In genomic region chr2:240832205-240832727, GRCh38 we compare ENCODE assay signal across 8 cellular contexts. TPM values are rescaled to one million over a fixed set of nuclear protein-coding genes. Genes with fewer than 3 reads are reported as not detected.
A peak's percentile ranks its signal among the peaks of the same experiment; 100 is the strongest.
DNase-seq lines count a peak whose midpoint lies in the region; ATAC-seq and TF ChIP-seq lines count a peak whose summit lies in the region.

No MANE protein-coding gene starts in this region.

- no peak overlapping the region for H3K27ac ChIP-seq in mammary epithelial cell (ENCODE audit: insufficient read depth, low read depth, low read length)

- H3K4me3 ChIP-seq in mammary epithelial cell (replicated peaks in 1 of 3; ENCODE audit: insufficient read depth in 1 of 3, low read depth in 2 of 3, low read length in 3 of 3): peak overlapping the region in 1 of 3 experiments; percentile 16

- POLR2A ChIA-PET in WTC11 (lab: Charles Lee): no interaction called here

- in situ Hi-C loops in GM13977 (cut with MboI; ENCODE audit: low pct_unique_long_range_greater_than_20kb, low sequenced_read_pairs, unreplicated experiment): loop anchor here (25.0 kb wide), 1 partner anchor 320 kb away; no protein-coding TSS in a partner anchor
- in situ Hi-C loops in mammary epithelial cell (cut with MboI; ENCODE audit: low sequenced_read_pairs in 2 of 2): loop anchor here (25.0 kb wide), 1 partner anchor 320 kb away; no protein-coding TSS in a partner anchor

- intact Hi-C loops in mammary epithelial cell (cut with micrococcal nuclease): no loop called here

- H3K36me3 ChIP-seq in mammary epithelial cell (ENCODE audit: insufficient read depth, low read length): no peaks in the 10 kb centered on the region

- H3K27ac Mint-ChIP-seq in WTC11: no peak overlapping the region

- peaks cover 5% of the 10 kb centered on the region for H3K27me3 ChIP-seq in mammary epithelial cell (ENCODE audit: insufficient read depth, low read length)

- dilution Hi-C loops in mammary epithelial cell (cut with HindIII; ENCODE audit: low sequenced_read_pairs): no loop called here

- TF ChIP-seq CTCF in GM13977 (IDR thresholded peaks at IDR 0.05; ENCODE audit: extremely low read depth, insufficient read depth, missing control alignments) (no peak), WTC11 (IDR thresholded peaks at IDR 0.05) (no peak), mammary epithelial cell (conservative IDR thresholded peaks at IDR 0.05 in 1 of 2, IDR thresholded peaks at IDR 0.05 in 1 of 2; ENCODE audit: extremely low read depth in 1 of 2, insufficient read depth in 1 of 2, low read depth in 1 of 2, low read length in 2 of 2) (no peak)

- H3K4me1 ChIP-seq in mammary epithelial cell (ENCODE audit: insufficient read depth, low read length): peaks cover 6% of the 10 kb centered on the region

- peaks cover 43% of the 10 kb centered on the region for H3K27me3 Mint-ChIP-seq in WTC11 (ENCODE audit: low read depth)

- H2AFZ ChIP-seq in mammary epithelial cell (ENCODE audit: low read depth, low read length): peak overlapping the region; percentile 62

- H3K9me3 ChIP-seq in mammary epithelial cell (replicated peaks; ENCODE audit: insufficient read depth, low read length): no peaks in the 10 kb centered on the region

- H3K4me2 ChIP-seq in mammary epithelial cell (ENCODE audit: insufficient read depth, low read depth, low read length): peak overlapping the region; percentile 65

- no peaks in the 10 kb centered on the region for H4K20me1 ChIP-seq in mammary epithelial cell (ENCODE audit: insufficient read depth, low read length)

- peak overlapping the region; percentile 86 for H3K4me3 Mint-ChIP-seq in WTC11

- no peaks in the 10 kb centered on the region for H3K9me3 Mint-ChIP-seq in WTC11

- DNase-seq in GM13977 (ENCODE audit: low spot score): peak; percentile 98
- DNase-seq in NCI-H2107 treated with DMSO at 0.1 percent for 48 hours (lab: John Stamatoyannopoulos, UW; ENCODE audit: unreplicated experiment): peak; percentile 59
- peak; percentile 99 for DNase-seq in WTC11 (ENCODE audit: low spot score)
- DNase-seq in mammary epithelial cell: peak; percentile 84
- DNase-seq in iPS-NIHi11 (ENCODE audit: low spot score): peak; percentile 98
- peak; percentile 44 for DNase-seq in smooth muscle cell of the brain vasculature (ENCODE audit: low read depth, low spot score)
- DNase-seq in NCI-H510A treated with DMSO at 0.1 percent for 48 hours (lab: John Stamatoyannopoulos, UW): no peak

- WGBS in mammary epithelial cell (ENCODE audit: low coverage, missing lambda C conversion rate): 16% methylated on average over 14 of the region's 54 CpGs

- CTCF ChIA-PET in WTC11 (lab: Charles Lee) (interaction anchor here (0.7 to 1.7 kb wide), 5 partner anchors 8 to 19 kb away, joined by 3 to 9 read pairs (median 4); partner anchors contain the start of gene KIF1A), mammary epithelial cell (lab: Charles Lee; ENCODE audit: low non-redundant PET) (no interaction called here)

- no TSS peak for BruUV-seq in mammary epithelial cell (replicated peaks; lab: Mats Ljungman, UMichigan)

- H3K4me1 Mint-ChIP-seq in WTC11: no peaks in the 10 kb centered on the region

- no peak overlapping the region for H3K9ac ChIP-seq in mammary epithelial cell (ENCODE audit: insufficient read depth, low read length)

- no peaks in the 10 kb centered on the region for H3K79me2 ChIP-seq in mammary epithelial cell (ENCODE audit: insufficient read depth, low read length)

- H3K36me3 Mint-ChIP-seq in WTC11: no peaks in the 10 kb centered on the region

- peak; percentile 83 for ATAC-seq in HG02973 (IDR thresholded peaks at IDR 0.05; ENCODE audit: unreplicated experiment)
- ATAC-seq in WTC11: peak; percentile 90

TF ChIP-seq in WTC11, 78 proteins besides CTCF, POLR2A, EP300 and RAD21 (continues in another document):
- TF ChIP-seq, protein P1, sequence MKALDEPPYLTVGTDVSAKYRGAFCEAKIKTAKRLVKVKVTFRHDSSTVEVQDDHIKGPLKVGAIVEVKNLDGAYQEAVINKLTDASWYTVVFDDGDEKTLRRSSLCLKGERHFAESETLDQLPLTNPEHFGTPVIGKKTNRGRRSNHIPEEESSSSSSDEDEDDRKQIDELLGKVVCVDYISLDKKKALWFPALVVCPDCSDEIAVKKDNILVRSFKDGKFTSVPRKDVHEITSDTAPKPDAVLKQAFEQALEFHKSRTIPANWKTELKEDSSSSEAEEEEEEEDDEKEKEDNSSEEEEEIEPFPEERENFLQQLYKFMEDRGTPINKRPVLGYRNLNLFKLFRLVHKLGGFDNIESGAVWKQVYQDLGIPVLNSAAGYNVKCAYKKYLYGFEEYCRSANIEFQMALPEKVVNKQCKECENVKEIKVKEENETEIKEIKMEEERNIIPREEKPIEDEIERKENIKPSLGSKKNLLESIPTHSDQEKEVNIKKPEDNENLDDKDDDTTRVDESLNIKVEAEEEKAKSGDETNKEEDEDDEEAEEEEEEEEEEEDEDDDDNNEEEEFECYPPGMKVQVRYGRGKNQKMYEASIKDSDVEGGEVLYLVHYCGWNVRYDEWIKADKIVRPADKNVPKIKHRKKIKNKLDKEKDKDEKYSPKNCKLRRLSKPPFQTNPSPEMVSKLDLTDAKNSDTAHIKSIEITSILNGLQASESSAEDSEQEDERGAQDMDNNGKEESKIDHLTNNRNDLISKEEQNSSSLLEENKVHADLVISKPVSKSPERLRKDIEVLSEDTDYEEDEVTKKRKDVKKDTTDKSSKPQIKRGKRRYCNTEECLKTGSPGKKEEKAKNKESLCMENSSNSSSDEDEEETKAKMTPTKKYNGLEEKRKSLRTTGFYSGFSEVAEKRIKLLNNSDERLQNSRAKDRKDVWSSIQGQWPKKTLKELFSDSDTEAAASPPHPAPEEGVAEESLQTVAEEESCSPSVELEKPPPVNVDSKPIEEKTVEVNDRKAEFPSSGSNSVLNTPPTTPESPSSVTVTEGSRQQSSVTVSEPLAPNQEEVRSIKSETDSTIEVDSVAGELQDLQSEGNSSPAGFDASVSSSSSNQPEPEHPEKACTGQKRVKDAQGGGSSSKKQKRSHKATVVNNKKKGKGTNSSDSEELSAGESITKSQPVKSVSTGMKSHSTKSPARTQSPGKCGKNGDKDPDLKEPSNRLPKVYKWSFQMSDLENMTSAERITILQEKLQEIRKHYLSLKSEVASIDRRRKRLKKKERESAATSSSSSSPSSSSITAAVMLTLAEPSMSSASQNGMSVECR (CRISPR knock-in tag; IDR thresholded peaks at IDR 0.05; ENCODE audit: borderline replicate concordance): no peak
- TF ChIP-seq CDX4 (CRISPR knock-in tag; IDR thresholded peaks at IDR 0.05; ENCODE audit: borderline replicate concordance) (no peak), SP1 (CRISPR knock-in tag; conservative IDR thresholded peaks at IDR 0.05) (peak; percentile 85), FOXJ3 (CRISPR knock-in tag; IDR thresholded peaks at IDR 0.05; ENCODE audit: borderline replicate concordance) (no peak), ZNF532 (CRISPR knock-in tag; IDR thresholded peaks at IDR 0.05; ENCODE audit: borderline replicate concordance) (no peak), ETV6 (CRISPR knock-in tag; IDR thresholded peaks at IDR 0.05) (no peak)
- TF ChIP-seq, protein P2, sequence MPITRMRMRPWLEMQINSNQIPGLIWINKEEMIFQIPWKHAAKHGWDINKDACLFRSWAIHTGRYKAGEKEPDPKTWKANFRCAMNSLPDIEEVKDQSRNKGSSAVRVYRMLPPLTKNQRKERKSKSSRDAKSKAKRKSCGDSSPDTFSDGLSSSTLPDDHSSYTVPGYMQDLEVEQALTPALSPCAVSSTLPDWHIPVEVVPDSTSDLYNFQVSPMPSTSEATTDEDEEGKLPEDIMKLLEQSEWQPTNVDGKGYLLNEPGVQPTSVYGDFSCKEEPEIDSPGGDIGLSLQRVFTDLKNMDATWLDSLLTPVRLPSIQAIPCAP (CRISPR knock-in tag; IDR thresholded peaks at IDR 0.05): no peak

RNA-seq across cellular contexts. Expression of gene KIF1A, which starts 12.2 kb away (rescaled TPM):
- total RNA-seq in WTC11 (2021) (218 to 279 TPM (median 222 TPM) in 3 replicates), mammary epithelial cell (under 1 TPM in 1 of 2 donors, not detected in 1; under 0.01 TPM)
- polyA plus RNA-seq in mammary epithelial cell: not detected
- not detected for polyA minus RNA-seq in mammary epithelial cell

RNA-seq across cellular contexts. Expression of gene AGXT, which starts 36.4 kb away (rescaled TPM):
- total RNA-seq in WTC11 (2021) (0.16 to 0.37 TPM (median 0.24 TPM) in 3 replicates), mammary epithelial cell (not detected)
- polyA plus RNA-seq in mammary epithelial cell: not detected
- not detected for polyA minus RNA-seq in mammary epithelial cell

Comparison
In these comparisons a context has a peak if more than half of its experiments do, and no peak if none do; other contexts are left out.
1. RNA of gene KIF1A, which starts 12.2 kb away (total RNA-seq): 218 to 279 TPM in WTC11; under 0.01 TPM in mammary epithelial cell; every median in the first group is over 100 times any median in the second.